In the genomic region with DNA sequence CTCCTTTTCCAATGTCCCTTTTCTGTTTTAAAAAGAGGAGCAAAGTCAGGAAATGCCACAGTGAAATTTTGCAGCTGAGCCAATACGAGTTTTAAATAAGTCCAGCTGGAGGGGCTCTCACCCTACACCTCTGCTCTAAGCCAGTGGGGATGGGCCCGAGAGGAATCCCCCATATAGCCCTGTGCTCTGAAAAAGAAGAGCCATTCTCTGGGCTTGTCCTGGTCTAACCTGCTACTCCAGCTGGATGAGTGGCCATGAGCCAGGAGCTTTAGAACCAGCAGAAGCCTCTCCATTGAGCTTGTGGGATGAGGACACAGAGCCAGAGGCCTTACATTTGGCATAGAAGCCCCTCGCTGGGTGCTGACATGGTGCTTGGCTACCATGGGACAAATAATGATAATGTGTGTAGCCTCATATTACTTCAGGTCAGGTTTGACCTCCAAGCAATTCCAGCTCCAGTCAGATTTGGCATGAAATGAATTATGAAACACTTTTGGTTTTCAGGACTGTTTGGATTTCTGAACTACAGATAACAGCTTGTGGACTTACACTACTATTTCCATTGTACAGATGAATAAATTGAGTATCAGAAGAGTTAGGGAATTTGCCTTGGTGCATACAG, we compare ENCODE assay signal across 18 cellular contexts.
DNase-seq lines count a peak whose midpoint lies in the region; ATAC-seq and TF ChIP-seq lines count a peak whose summit lies in the region.
"Had no signal": no experiment of that assay in that cellular context is flagged by ENCODE, and none has a peak within 500 bp of the region (broad histone marks: within the 10 kb centered on the region; RNA-seq: fewer than 3 reads in every experiment).

No MANE protein-coding gene starts in this region.

- DNase-seq in Right ventricle myocardium inferior (ENCODE audit: missing footprints) (no peak), cardiac septum (ENCODE audit: low spot score) (no peak), epithelial cell of esophagus (ENCODE audit: low read depth) (peak; percentile 18), left ventricle myocardium superior (peak; percentile 45), NCI-H2227 (lab: John Stamatoyannopoulos, UW; ENCODE audit: unreplicated experiment) (no peak)
- no peak for DNase-seq in stimulated activated CD4-positive, alpha-beta T cell treated with anti-CD3 and anti-CD28 coated beads, Interleukin-4, amount 100 ng/mL, for 24 hours
- DNase-seq: 8988T; C1 segment of cervical spinal cord; CD8-positive, alpha-beta T cell; IMR-90; NCI-H1694; NCI-H2081; NCI-H2171 treated with DMSO at 0.1 percent for 48 hours; NCI-H446 treated with DMSO at 0.1 percent for 48 hours; NCI-H69; SJCRH30 had no signal

- TF ChIP-seq CTCF in epithelial cell of esophagus (IDR thresholded peaks at IDR 0.05; ENCODE audit: insufficient read depth, low read depth, low read length, missing control alignments) = no peak

- intact Hi-C loops in Right ventricle myocardium inferior (cut with DNase I) (no loop called here), cardiac septum (cut with DNase I) (loop anchor here (2.0 kb wide), 1 partner anchor 67 kb away; no protein-coding TSS in a partner anchor), left ventricle myocardium superior (cut with micrococcal nuclease) (no loop called here)

- H3K4me3 ChIP-seq in epithelial cell of esophagus (ENCODE audit: low read length) = no peak overlapping the region
- H3K4me3 ChIP-seq: SJCRH30 had no signal

- ATAC-seq in Right ventricle myocardium inferior (peak; percentile 76), left ventricle myocardium superior (peak; percentile 70), GM19328 (IDR thresholded peaks at IDR 0.05; ENCODE audit: unreplicated experiment) (no peak)
- ATAC-seq: CD8-positive, alpha-beta T cell; Panc1 had no signal

Comparison
In these comparisons a context has a peak if more than half of its experiments do, and no peak if none do; other contexts are left out.
1. DNase-seq: peak in epithelial cell of esophagus (single experiment) and left ventricle myocardium superior (single experiment); none in Right ventricle myocardium inferior (single experiment), cardiac septum (single experiment), stimulated activated CD4-positive, alpha-beta T cell treated with anti-CD3 and anti-CD28 coated beads, Interleukin-4, amount 100 ng/mL, for 24 hours (single experiment) and NCI-H2227 (single experiment).